ENCODE assay signal across 7 cellular contexts in genomic region chr7:86202833-86203232, GRCh38.
"Had no signal": no experiment of that assay in that cellular context is flagged by ENCODE, and none has a peak within 500 bp of the region (broad histone marks: within the 10 kb centered on the region; RNA-seq: fewer than 3 reads in every experiment).

No MANE protein-coding gene starts in this region.

- H3K36me3 Mint-ChIP-seq: IgD-negative memory B cell had no signal

- FAIRE-seq: HepG2, HTR-8/SVneo, K562 had no signal

- H3K4me1 Mint-ChIP-seq: IgD-negative memory B cell had no signal

- H3K27me3 Mint-ChIP-seq: IgD-negative memory B cell had no signal

- H3K4me3 Mint-ChIP-seq: IgD-negative memory B cell had no signal

- H3K27ac Mint-ChIP-seq: IgD-negative memory B cell had no signal

- H3K27ac ChIP-seq: HL-60 had no signal

- H3K4me3 ChIP-seq: K562 had no signal

- DNase-seq: IMR-90, KBM-7 had no signal
